ENCODE assay signal across 8 cellular contexts in genomic region chr4:174284181-174284886, GRCh38. TPM values are rescaled to one million over a fixed set of nuclear protein-coding genes. Genes with fewer than 3 reads are reported as not detected.
A peak's percentile ranks its signal among the peaks of the same experiment; 100 is the strongest.
DNase-seq lines count a peak whose midpoint lies in the region; ATAC-seq and TF ChIP-seq lines count a peak whose summit lies in the region.

No MANE protein-coding gene starts in this region.

- H3K4me1 ChIP-seq in Panc1 (ENCODE audit: control insufficient read depth, insufficient read depth, low read length) (peaks cover 5% of the 10 kb centered on the region; the same call in 1 of the 2 replicates), duodenal mucosa (ENCODE audit: control insufficient read depth in 1 of 2, insufficient read depth in 2 of 2, low read length in 2 of 2) (peaks cover 9 to 14% of the 10 kb centered on the region in 2 donors), mesodermal cell (ENCODE audit: control insufficient read depth, insufficient read depth, low read length, poor library complexity, severe bottlenecking) (no peaks in the 10 kb centered on the region), urinary bladder (ENCODE audit: insufficient read depth) (no peaks in the 10 kb centered on the region)

- in situ Hi-C loops in Panc1 (cut with HindIII; ENCODE audit: low pct_unique_long_range_greater_than_20kb, low sequenced_read_pairs) = no loop called here

- DNase-seq in AG08396 (ENCODE audit: low spot score) = peak; percentile 42
- peak; percentile 13 for DNase-seq in Panc1 (ENCODE audit: low read depth, low spot score)
- no peak for DNase-seq in stimulated activated CD4-positive, alpha-beta T cell treated with anti-CD3 and anti-CD28 coated beads, Interleukin-1b, Interleukin-23, amount 100 ng/mL, for 48 hours

- ATAC-seq in GM18511 (IDR thresholded peaks at IDR 0.05; ENCODE audit: unreplicated experiment) = peak; percentile 4
- ATAC-seq in HG03139 (IDR thresholded peaks at IDR 0.05; ENCODE audit: unreplicated experiment) = peak; percentile 9
- ATAC-seq in Panc1 = peak; percentile 78

- peak overlapping the region; percentile 96 for H3K27ac ChIP-seq in Panc1 (ENCODE audit: low read length)
- peak overlapping the region; percentile 97 for H3K27ac ChIP-seq in duodenal mucosa (ENCODE audit: low read depth, low read length)
- peak overlapping the region; percentile 95 for H3K27ac ChIP-seq in mesodermal cell (ENCODE audit: low read depth, low read length, severe bottlenecking)
- peak overlapping the region; percentile 98 for H3K27ac ChIP-seq in urinary bladder (ENCODE audit: low read depth)

- H3K36me3 ChIP-seq in Panc1 (ENCODE audit: control insufficient read depth, insufficient read depth, low read length) (peaks cover 6% of the 10 kb centered on the region), duodenal mucosa (ENCODE audit: control insufficient read depth in 1 of 2, insufficient read depth in 2 of 2, low read length in 2 of 2) (no peaks in the 10 kb centered on the region), mesodermal cell (ENCODE audit: control insufficient read depth, insufficient read depth, low read length) (no peaks in the 10 kb centered on the region), urinary bladder (ENCODE audit: insufficient read depth) (no peaks in the 10 kb centered on the region)

- TF ChIP-seq CTCF in Panc1 (IDR thresholded peaks at IDR 0.05) = no peak

- CTCF ChIA-PET in Panc1 (lab: Charles Lee) = no interaction called here

- WGBS in mesodermal cell (ENCODE audit: insufficient coverage in 2 of 2), 2 experiments = 0 to 2% methylated on average over 4 to 5 of the region's 19 CpGs
- 3% methylated on average over 19 of the region's 19 CpGs for WGBS in urinary bladder

- H3K9me3 ChIP-seq in Panc1 (ENCODE audit: control insufficient read depth, insufficient read depth, low read depth, low read length) (no peaks in the 10 kb centered on the region), duodenal mucosa (ENCODE audit: control insufficient read depth in 1 of 2, low read length in 2 of 2) (no peaks in the 10 kb centered on the region), mesodermal cell (ENCODE audit: control insufficient read depth, low read length) (no peaks in the 10 kb centered on the region)

- intact Hi-C loops in Panc1 (cut with micrococcal nuclease; ENCODE audit: unreplicated experiment) = no loop called here

- H3K4me3 ChIP-seq in Panc1 (ENCODE audit: low read depth in 2 of 2, low read length in 2 of 2) = peak overlapping the region; percentile 84 to 96
- peak overlapping the region; percentile 93 to 94 for H3K4me3 ChIP-seq in duodenal mucosa (ENCODE audit: low read depth in 1 of 2, low read length in 2 of 2)
- H3K4me3 ChIP-seq in mesodermal cell (ENCODE audit: extremely low read depth, insufficient read depth, low read length, poor library complexity, severe bottlenecking) = peak overlapping the region; percentile 85
- H3K4me3 ChIP-seq in urinary bladder (ENCODE audit: low read depth, low read length) = peak overlapping the region; percentile 84

- no TSS peak for BruUV-seq in Panc1 (replicated peaks; lab: Mats Ljungman, UMichigan)

- H3K9ac ChIP-seq in duodenal mucosa (ENCODE audit: low read depth in 1 of 2, low read length in 2 of 2) = peak overlapping the region; percentile 87 to 90

- H3K27me3 ChIP-seq in Panc1 (ENCODE audit: control insufficient read depth, insufficient read depth, low read length) (no peaks in the 10 kb centered on the region), duodenal mucosa (ENCODE audit: control insufficient read depth in 1 of 2, insufficient read depth in 2 of 2, low read length in 2 of 2) (no peaks in the 10 kb centered on the region)

- POLR2A ChIA-PET in Panc1 (lab: Charles Lee) = interaction anchor here (0.5 kb wide), 1 partner anchor 915 kb away, joined by 4 read pairs; no protein-coding TSS in a partner anchor

RNA-seq across cellular contexts. Expression of gene CEP44, which starts 0.6 kb away (rescaled TPM):
- total RNA-seq in Panc1 (2021; ENCODE audit: unreplicated experiment) = 9.8 TPM
- 2.1 TPM for polyA plus RNA-seq in Panc1 (2012; ENCODE audit: insufficient read length)
- polyA plus RNA-seq in mesodermal cell (2013, experiment 1 of 2) = 24.4 TPM
- 29.1 TPM for polyA plus RNA-seq in mesodermal cell (2013, experiment 2 of 2)
- total RNA-seq in urinary bladder = 55.6 TPM
- 11.5 TPM for polyA plus RNA-seq in urinary bladder

RNA-seq across cellular contexts. Expression of gene FBXO8, which starts 0.9 kb away (rescaled TPM):
- total RNA-seq in Panc1 (2021; ENCODE audit: unreplicated experiment) = 5.8 TPM
- 4.7 TPM for polyA plus RNA-seq in Panc1 (2012; ENCODE audit: insufficient read length)
- polyA plus RNA-seq in mesodermal cell (2013, experiment 1 of 2) = 22.0 TPM
- 23.7 TPM for polyA plus RNA-seq in mesodermal cell (2013, experiment 2 of 2)
- total RNA-seq in urinary bladder = 69.4 TPM
- 33.6 TPM for polyA plus RNA-seq in urinary bladder

Comparison
In these comparisons a context has a peak if more than half of its experiments do, and no peak if none do; other contexts are left out.
1. ATAC-seq: peak in every context shown above with its lines; median percentile 78 in Panc1; 9 in HG03139; 4 in GM18511.
2. RNA of gene FBXO8, which starts 0.9 kb away (total RNA-seq): 69.4 TPM in urinary bladder (single experiment); 5.8 TPM in Panc1 (single experiment); every median in the first group is over 10 times any median in the second.
3. Peak in every context shown above with its lines, with median percentiles within 50 percentile points of each other: H3K27ac ChIP-seq and H3K4me3 ChIP-seq.